8 cellular contexts compared by ENCODE assay signal in genomic region chr5:65035212-65036206, GRCh38.
DNase-seq lines count a peak whose midpoint lies in the region; ATAC-seq, FAIRE-seq and TF ChIP-seq lines count a peak whose summit lies in the region.

No MANE protein-coding gene starts in this region.

- TF ChIP-seq CTCF in DND-41 (IDR thresholded peaks at IDR 0.05; ENCODE audit: borderline replicate concordance, extremely low read depth, low read length, poor library complexity, severe bottlenecking), result no peak

- no CpG with 5 or more reads among the region's 68 CpGs for WGBS in neuronal stem cell (ENCODE audit: extremely low coverage in 2 of 2, insufficient read length in 2 of 2, insufficient replicate concordance in 1 of 2), 2 donors

- no peak overlapping the region for H3K4ac ChIP-seq in neuronal stem cell (ENCODE audit: low read length)

- no peaks in the 10 kb centered on the region for H4K20me1 ChIP-seq in DND-41 (ENCODE audit: insufficient read depth, low read length)

- no peak overlapping the region for H4K91ac ChIP-seq in neuronal stem cell (ENCODE audit: low read depth, low read length, poor library complexity)

- H3K18ac ChIP-seq in neuronal stem cell (ENCODE audit: low read length), result peak overlapping the region; percentile 81

- H3K4me2 ChIP-seq in DND-41 (ENCODE audit: insufficient read depth, low read length), result peak overlapping the region; percentile 60
- peak overlapping the region; percentile 55 for H3K4me2 ChIP-seq in neuronal stem cell (ENCODE audit: insufficient read depth, low read length, poor library complexity, severe bottlenecking)

- H2AK5ac ChIP-seq in neuronal stem cell (ENCODE audit: low read depth, low read length), result peak overlapping the region; percentile 47

- H3K23ac ChIP-seq in neuronal stem cell (ENCODE audit: low read depth, low read length, poor library complexity), result no peak overlapping the region

- no peak overlapping the region for H2BK5ac ChIP-seq in neuronal stem cell (ENCODE audit: low read length)

- ATAC-seq in DND-41 (ENCODE audit: insufficient read depth, low read depth) (peak; percentile 89), GM21786 (IDR thresholded peaks at IDR 0.05; ENCODE audit: unreplicated experiment) (peak; percentile 82)

- H3K27me3 ChIP-seq in DND-41 (ENCODE audit: insufficient read depth, low read length, poor library complexity), result no peaks in the 10 kb centered on the region
- H3K27me3 ChIP-seq in SJCRH30, result no peaks in the 10 kb centered on the region
- no peaks in the 10 kb centered on the region for H3K27me3 ChIP-seq in neuronal stem cell (ENCODE audit: control insufficient read depth in 3 of 3, insufficient read depth in 3 of 3, low read depth in 1 of 3, low read length in 3 of 3)
- no peaks in the 10 kb centered on the region for H3K27me3 ChIP-seq in subcutaneous abdominal adipose tissue (ENCODE audit: control insufficient read depth in 5 of 5, insufficient read depth in 4 of 5, low read length in 5 of 5)

- H2BK12ac ChIP-seq in neuronal stem cell (ENCODE audit: low read length), result no peak overlapping the region

- peaks cover 20% of the 10 kb centered on the region for H3K4me1 ChIP-seq in DND-41 (ENCODE audit: insufficient read depth, low read length)
- H3K4me1 ChIP-seq in SJCRH30, result peaks cover 17% of the 10 kb centered on the region
- H3K4me1 ChIP-seq in neuronal stem cell (ENCODE audit: control insufficient read depth in 2 of 2, insufficient read depth in 1 of 2, low read depth in 1 of 2, low read length in 2 of 2), result peaks cover 2 to 7% of the 10 kb centered on the region in 2 donors
- peaks cover 6 to 32% (median 28%) of the 10 kb centered on the region in 5 donors for H3K4me1 ChIP-seq in subcutaneous abdominal adipose tissue (ENCODE audit: control insufficient read depth in 5 of 5, insufficient read depth in 5 of 5, low read length in 5 of 5)

- no peaks in the 10 kb centered on the region for H3K79me1 ChIP-seq in neuronal stem cell (ENCODE audit: low read depth, low read length)

- peak overlapping the region; percentile 78 for H2AFZ ChIP-seq in DND-41 (ENCODE audit: low read depth, low read length)
- peak overlapping the region; percentile 88 for H2AFZ ChIP-seq in neuronal stem cell (ENCODE audit: low read length)

- H3K9me3 ChIP-seq in DND-41 (ENCODE audit: insufficient read depth, low read length, severe bottlenecking) (no peaks in the 10 kb centered on the region), KOPT-K1 (ENCODE audit: insufficient read depth, low read length, poor library complexity, severe bottlenecking) (no peaks in the 10 kb centered on the region), SJCRH30 (replicated peaks) (no peaks in the 10 kb centered on the region), neuronal stem cell (replicated peaks in 1 of 2; ENCODE audit: control insufficient read depth in 2 of 2, insufficient read depth in 1 of 2, low read depth in 1 of 2, low read length in 2 of 2) (no peaks in the 10 kb centered on the region), subcutaneous abdominal adipose tissue (ENCODE audit: control insufficient read depth in 5 of 5, low read length in 5 of 5) (no peaks in the 10 kb centered on the region)

- H2BK120ac ChIP-seq in neuronal stem cell (ENCODE audit: low read depth, low read length), result no peak overlapping the region

- no peak overlapping the region for H4K8ac ChIP-seq in neuronal stem cell (ENCODE audit: low read depth, low read length)

- FAIRE-seq in frontal cortex (lab: Jason Lieb, UNC), result no peak

- H3K14ac ChIP-seq in neuronal stem cell (ENCODE audit: low read length), result no peak overlapping the region

- H3K36me3 ChIP-seq in DND-41 (ENCODE audit: insufficient read depth, low read length) (no peaks in the 10 kb centered on the region), KOPT-K1 (ENCODE audit: insufficient read depth, low read length) (no peaks in the 10 kb centered on the region), SJCRH30 (no peaks in the 10 kb centered on the region), neuronal stem cell (replicated peaks in 1 of 2; ENCODE audit: control insufficient read depth in 2 of 2, insufficient read depth in 2 of 2, low read length in 2 of 2) (no peaks in the 10 kb centered on the region), subcutaneous abdominal adipose tissue (ENCODE audit: control insufficient read depth in 5 of 5, insufficient read depth in 5 of 5, low read length in 5 of 5) (no peaks in the 10 kb centered on the region)

- DNase-seq in DND-41, result peak; percentile 79
- peak; percentile 95 to 96 for DNase-seq in SJCRH30
- peak; percentile 80 for DNase-seq in activated naive CD4-positive, alpha-beta T cell treated with Interleukin-2 at 50 U/mL for 16 hours
- peak; percentile 89 to 90 for DNase-seq in frontal cortex (ENCODE audit: low spot score in 2 of 2)
- peak; percentile 90 for DNase-seq in neuronal stem cell (ENCODE audit: low spot score)

- peak overlapping the region; percentile 13 to 54; a peak in 3 of 4 replicates for H3K4me3 ChIP-seq in DND-41 (ENCODE audit: low read depth in 1 of 2, low read length in 2 of 2)
- peak overlapping the region; percentile 62 for H3K4me3 ChIP-seq in SJCRH30
- peak overlapping the region; percentile 53 to 79 for H3K4me3 ChIP-seq in neuronal stem cell (ENCODE audit: low read length in 2 of 2)
- peak overlapping the region; percentile 72 to 77 (median 74) for H3K4me3 ChIP-seq in subcutaneous abdominal adipose tissue (ENCODE audit: low read depth in 1 of 5, low read length in 5 of 5)

- H2BK15ac ChIP-seq in neuronal stem cell (ENCODE audit: low read length), result no peak overlapping the region

- no peaks in the 10 kb centered on the region for H3K79me2 ChIP-seq in DND-41 (ENCODE audit: insufficient read depth, low read length)

- H3K9ac ChIP-seq in DND-41 (ENCODE audit: low read depth, low read length) (peak overlapping the region; percentile 45), neuronal stem cell (ENCODE audit: low read depth, low read length, poor library complexity) (no peak overlapping the region), subcutaneous abdominal adipose tissue (ENCODE audit: low read length in 5 of 5) (peak overlapping the region; percentile 80 to 91 (median 90))

- peak overlapping the region; percentile 71 for H3K27ac ChIP-seq in DND-41 (ENCODE audit: low read length)
- H3K27ac ChIP-seq in KOPT-K1 (ENCODE audit: low read depth, low read length, poor library complexity, severe bottlenecking), result peak overlapping the region; percentile 87
- H3K27ac ChIP-seq in SJCRH30, result peak overlapping the region; percentile 91
- H3K27ac ChIP-seq in neuronal stem cell (replicated peaks; ENCODE audit: low read length), result peak overlapping the region; percentile 87
- H3K27ac ChIP-seq in subcutaneous abdominal adipose tissue (ENCODE audit: low read depth, low read length), result peak overlapping the region; percentile 90

Comparison
In these comparisons a context has a peak if more than half of its experiments do, and no peak if none do; other contexts are left out.
1. Peak in every context shown above with its lines: DNase-seq, ATAC-seq, H3K4me3 ChIP-seq and H3K27ac ChIP-seq.